ENCODE assay signal across 8 cellular contexts in genomic region chr9:7570107-7570720, GRCh38.
DNase-seq lines count a peak whose midpoint lies in the region; ATAC-seq and TF ChIP-seq lines count a peak whose summit lies in the region.

No MANE protein-coding gene starts in this region.

- no peak overlapping the region for H3K4me2 ChIP-seq in DOHH2 (ENCODE audit: low read length)

- no peaks in the 10 kb centered on the region for H3F3A ChIP-seq in DOHH2 (ENCODE audit: control insufficient read depth, insufficient read depth)

- H4K20me1 ChIP-seq in DOHH2 (ENCODE audit: control insufficient read depth, insufficient read depth, low read depth, low read length): no peaks in the 10 kb centered on the region

- H3K9me3 ChIP-seq in DOHH2 (ENCODE audit: control insufficient read depth, insufficient read depth, low read length) (no peaks in the 10 kb centered on the region), Panc1 (ENCODE audit: control insufficient read depth, insufficient read depth, low read depth, low read length) (no peaks in the 10 kb centered on the region), gastrocnemius medialis (no peaks in the 10 kb centered on the region)

- in situ Hi-C loops in Panc1 (cut with HindIII; ENCODE audit: low pct_unique_long_range_greater_than_20kb, low sequenced_read_pairs) (no loop called here), gastrocnemius medialis (cut with MboI; ENCODE audit: low sequenced_read_pairs in 4 of 4) (loop anchor here in 1 of 4 donors (25.0 kb wide), 1 partner anchor 1317 kb away; no protein-coding TSS in a partner anchor)

- H3K4me1 Mint-ChIP-seq in activated T-helper 2 cell treated with anti-CD3 and anti-CD28 coated beads, Interferon-gamma antibody, Interleukin-2, Interleukin-4, amounts not matched to agents 10 μg/mL and 5 μg/mL and 100 μg/mL, durations not matched to agents 14 hours and 24 hours and 36 hours (ENCODE audit: low read depth): peaks cover 8% of the 10 kb centered on the region
- H3K4me1 Mint-ChIP-seq in glutamatergic neuron (ENCODE audit: low read depth, unreplicated experiment): no peaks in the 10 kb centered on the region

- no peaks in the 10 kb centered on the region for H3K79me2 ChIP-seq in DOHH2 (ENCODE audit: control insufficient read depth, low read length)

- H3K27ac ChIP-seq in DOHH2 (ENCODE audit: low read depth, low read length) (no peak overlapping the region), Panc1 (ENCODE audit: low read length) (no peak overlapping the region), gastrocnemius medialis (no peak overlapping the region)

- H3K36me3 ChIP-seq in DOHH2 (ENCODE audit: control insufficient read depth, low read length) (no peaks in the 10 kb centered on the region), Panc1 (ENCODE audit: control insufficient read depth, insufficient read depth, low read length) (no peaks in the 10 kb centered on the region), gastrocnemius medialis (no peaks in the 10 kb centered on the region)

- no peaks in the 10 kb centered on the region for H3K36me3 Mint-ChIP-seq in activated T-helper 2 cell treated with anti-CD3 and anti-CD28 coated beads, Interferon-gamma antibody, Interleukin-2, Interleukin-4, amounts not matched to agents 10 μg/mL and 5 μg/mL and 100 μg/mL, durations not matched to agents 14 hours and 24 hours and 36 hours (ENCODE audit: low read depth)
- no peaks in the 10 kb centered on the region for H3K36me3 Mint-ChIP-seq in glutamatergic neuron (ENCODE audit: unreplicated experiment)

- no peaks in the 10 kb centered on the region for H3K9me3 Mint-ChIP-seq in activated T-helper 2 cell treated with anti-CD3 and anti-CD28 coated beads, Interferon-gamma antibody, Interleukin-2, Interleukin-4, amounts not matched to agents 10 μg/mL and 5 μg/mL and 100 μg/mL, durations not matched to agents 14 hours and 24 hours and 36 hours
- no peaks in the 10 kb centered on the region for H3K9me3 Mint-ChIP-seq in glutamatergic neuron (ENCODE audit: unreplicated experiment)

- no peak overlapping the region for H3K27ac Mint-ChIP-seq in activated T-helper 2 cell treated with anti-CD3 and anti-CD28 coated beads, Interferon-gamma antibody, Interleukin-2, Interleukin-4, amounts not matched to agents 10 μg/mL and 5 μg/mL and 100 μg/mL, durations not matched to agents 14 hours and 24 hours and 36 hours
- no peak overlapping the region for H3K27ac Mint-ChIP-seq in glutamatergic neuron (ENCODE audit: unreplicated experiment)

- no peak for TF ChIP-seq POLR2A in gastrocnemius medialis (IDR thresholded peaks at IDR 0.05)

- POLR2A ChIA-PET in Panc1 (lab: Charles Lee): no interaction called here

- DNase-seq in GM20000 (ENCODE audit: low spot score) (peak; percentile 38), HPDE6-E6E7 (ENCODE audit: extremely low spot score) (peak; percentile 14), Panc1 (ENCODE audit: low read depth, low spot score) (peak; percentile 22), glutamatergic neuron (peak; percentile 72), gastrocnemius medialis (peak in 1 of 2 donors; percentile 11), posterior vena cava (ENCODE audit: low spot score) (no peak)
- DNase-seq in activated T-helper 2 cell treated with anti-CD3 and anti-CD28 coated beads, Interferon-gamma antibody, Interleukin-2, Interleukin-4, amounts not matched to agents 10 μg/mL and 5 μg/mL and 100 μg/mL, durations not matched to agents 14 hours and 24 hours and 36 hours (ENCODE audit: low spot score): peak; percentile 39

- H3K4me3 ChIP-seq in DOHH2 (ENCODE audit: low read length) (no peak overlapping the region), Panc1 (ENCODE audit: low read depth in 2 of 2, low read length in 2 of 2) (no peak overlapping the region), gastrocnemius medialis (no peak overlapping the region)

- BruUV-seq in Panc1 (replicated peaks; lab: Mats Ljungman, UMichigan): no TSS peak

- H3K9me2 ChIP-seq in DOHH2 (replicated peaks; ENCODE audit: control insufficient read depth, low read length): no peaks in the 10 kb centered on the region

- no peak overlapping the region for H3K4me3 Mint-ChIP-seq in activated T-helper 2 cell treated with anti-CD3 and anti-CD28 coated beads, Interferon-gamma antibody, Interleukin-2, Interleukin-4, amounts not matched to agents 10 μg/mL and 5 μg/mL and 100 μg/mL, durations not matched to agents 14 hours and 24 hours and 36 hours (ENCODE audit: low read depth)
- H3K4me3 Mint-ChIP-seq in glutamatergic neuron (ENCODE audit: unreplicated experiment): no peak overlapping the region

- CTCF ChIA-PET in Panc1 (lab: Charles Lee): no interaction called here

- no peak for ATAC-seq in Panc1
- ATAC-seq in gastrocnemius medialis: no peak

- H3K27me3 ChIP-seq in DOHH2 (ENCODE audit: control insufficient read depth, low read length) (no peaks in the 10 kb centered on the region), Panc1 (ENCODE audit: control insufficient read depth, insufficient read depth, low read length) (no peaks in the 10 kb centered on the region), gastrocnemius medialis (no peaks in the 10 kb centered on the region)

- intact Hi-C loops in Panc1 (cut with micrococcal nuclease; ENCODE audit: unreplicated experiment) (no loop called here), gastrocnemius medialis (cut with DNase I; ENCODE audit: low total_unique reads) (no loop called here), posterior vena cava (cut with DNase I) (no loop called here)
- intact Hi-C loops in activated T-helper 2 cell treated with anti-CD3 and anti-CD28 coated beads, Interferon-gamma antibody, Interleukin-2, Interleukin-4, amounts not matched to agents 10 μg/mL and 5 μg/mL and 100 μg/mL, durations not matched to agents 14 hours and 24 hours and 36 hours (cut with micrococcal nuclease): loop anchor here (5.0 kb wide), 1 partner anchor 1327 kb away; no protein-coding TSS in a partner anchor

- peaks cover 8% of the 10 kb centered on the region for H3K27me3 Mint-ChIP-seq in activated T-helper 2 cell treated with anti-CD3 and anti-CD28 coated beads, Interferon-gamma antibody, Interleukin-2, Interleukin-4, amounts not matched to agents 10 μg/mL and 5 μg/mL and 100 μg/mL, durations not matched to agents 14 hours and 24 hours and 36 hours (ENCODE audit: low read depth)
- peaks cover 2% of the 10 kb centered on the region for H3K27me3 Mint-ChIP-seq in glutamatergic neuron (ENCODE audit: unreplicated experiment)

- peak; percentile 93 for TF ChIP-seq CTCF in DOHH2 (IDR thresholded peaks at IDR 0.05; ENCODE audit: low read depth, low read length, poor library complexity, severe bottlenecking)
- peak; percentile 76 for TF ChIP-seq CTCF in GM20000 (IDR thresholded peaks at IDR 0.05; ENCODE audit: extremely low read depth, missing control alignments)
- TF ChIP-seq CTCF in Panc1 (IDR thresholded peaks at IDR 0.05): peak; percentile 57
- peak; percentile 94 for TF ChIP-seq CTCF in glutamatergic neuron (IDR thresholded peaks at IDR 0.05; ENCODE audit: partially characterized antibody, unreplicated experiment)
- peak; percentile 26 to 69 (median 52) for TF ChIP-seq CTCF in gastrocnemius medialis (IDR thresholded peaks at IDR 0.05 in 4 of 5, conservative IDR thresholded peaks at IDR 0.05 in 1 of 5)

- no peaks in the 10 kb centered on the region for H3K4me1 ChIP-seq in DOHH2 (ENCODE audit: control insufficient read depth, low read length)
- no peaks in the 10 kb centered on the region for H3K4me1 ChIP-seq in Panc1 (ENCODE audit: control insufficient read depth, insufficient read depth, low read length)
- H3K4me1 ChIP-seq in gastrocnemius medialis: no peaks in the 10 kb centered on the region
